13 cellular contexts compared by ENCODE assay signal in genomic region chr1:233721003-233721595, GRCh38.
DNase-seq lines count a peak whose midpoint lies in the region; ATAC-seq, FAIRE-seq and TF ChIP-seq lines count a peak whose summit lies in the region.
"Had no signal": no experiment of that assay in that cellular context is flagged by ENCODE, and none has a peak within 500 bp of the region (broad histone marks: within the 10 kb centered on the region; RNA-seq: fewer than 3 reads in every experiment).

No MANE protein-coding gene starts in this region.

- intact Hi-C loops in activated CD4-positive, alpha-beta T cell treated with anti-CD3 and anti-CD28 coated beads for 36 hours (cut with DNase I, micrococcal nuclease), result no loop called here
- intact Hi-C loops in K562 (cut with micrococcal nuclease) (no loop called here), left colon (cut with DNase I, micrococcal nuclease) (no loop called here)

- H3K27me3 ChIP-seq in HUES6 (ENCODE audit: control insufficient read depth, insufficient read depth, low read length) (no peaks in the 10 kb centered on the region), K562 (ENCODE audit: control insufficient read depth in 2 of 2, insufficient read depth in 2 of 2, low read length in 2 of 2) (no peaks in the 10 kb centered on the region)
- H3K27me3 ChIP-seq: gastroesophageal sphincter, tibial artery had no signal

- H3K36me3 ChIP-seq in HUES6 (ENCODE audit: control insufficient read depth, insufficient read depth, low read length) (no peaks in the 10 kb centered on the region), K562 (ENCODE audit: control insufficient read depth, insufficient read depth, low read length) (no peaks in the 10 kb centered on the region)
- H3K36me3 ChIP-seq: gastroesophageal sphincter, tibial artery had no signal

- H3K4me3 ChIP-seq in HUES6 (ENCODE audit: low read depth, low read length) (no peak overlapping the region), K562 (no peak overlapping the region)
- H3K4me3 ChIP-seq: gastroesophageal sphincter, tibial artery had no signal

- no peaks in the 10 kb centered on the region for H3K79me2 ChIP-seq in K562 (ENCODE audit: control insufficient read depth, insufficient read depth, low read length)

- POLR2A ChIA-PET in activated CD4-positive, alpha-beta T cell treated with anti-CD3 and anti-CD28 coated beads for 36 hours (lab: Charles Lee), result interaction anchor here (0.7 kb wide), 1 partner anchor 24 kb away, joined by 3 read pairs; no protein-coding TSS in a partner anchor
- POLR2A ChIA-PET in K562 (lab: Yijun Ruan, JAX), result interaction anchor here (0.7 to 1.2 kb wide), 3 partner anchors 11 to 29 kb away, joined by 3 to 6 read pairs (median 3); no protein-coding TSS in a partner anchor

- WGBS in K562 (ENCODE audit: insufficient coverage, low coverage, missing lambda C conversion rate), result 27% methylated on average over 4 of the region's 4 CpGs

- ATAC-seq in activated CD4-positive, alpha-beta T cell treated with anti-CD3 and anti-CD28 coated beads for 36 hours, result peak; percentile 68
- peak; percentile 25; the same call in 1 of the 3 replicates for ATAC-seq in K562
- ATAC-seq in HG03135 (IDR thresholded peaks at IDR 0.05; ENCODE audit: unreplicated experiment), result no peak
- no peak for ATAC-seq in GM19452 (IDR thresholded peaks at IDR 0.05; ENCODE audit: unreplicated experiment)
- ATAC-seq in left colon, result no peak
- ATAC-seq: gastroesophageal sphincter, Panc1 had no signal

- BruUV-seq in K562 (replicated peaks; lab: Mats Ljungman, UMichigan), result no TSS peak

- H3K9me3 ChIP-seq in HUES6 (ENCODE audit: control insufficient read depth, insufficient read depth, low read depth, low read length) (peaks cover 14% of the 10 kb centered on the region; the same call in 1 of the 2 replicates), K562 (replicated peaks; ENCODE audit: control insufficient read depth, insufficient read depth, low read depth, low read length) (no peaks in the 10 kb centered on the region; the same call in 1 of the 2 replicates)
- H3K9me3 ChIP-seq: tibial artery had no signal

- H3K9ac ChIP-seq in HUES6 (ENCODE audit: low read length), result no peak overlapping the region
- no peak overlapping the region for H3K9ac ChIP-seq in K562 (ENCODE audit: insufficient read depth in 1 of 2, low read depth in 2 of 2, low read length in 2 of 2)

- H3K9me1 ChIP-seq in K562 (ENCODE audit: control insufficient read depth, insufficient read depth, low read length), result no peaks in the 10 kb centered on the region

- no peaks in the 10 kb centered on the region for H3K36me3 Mint-ChIP-seq in activated CD4-positive, alpha-beta T cell treated with anti-CD3 and anti-CD28 coated beads for 36 hours (ENCODE audit: low read depth)

- no peak for DNase-seq in activated CD4-positive, alpha-beta T cell treated with anti-CD3 and anti-CD28 coated beads for 36 hours
- DNase-seq in activated CD4-positive, alpha-beta T cell treated with anti-CD3 and anti-CD28 coated beads, Interleukin-2, amount 50 U/mL, for 1 hour, result no peak
- DNase-seq in K562 (ENCODE audit: extremely low read depth in 1 of 4, low spot score in 3 of 4), result no peak
- peak; percentile 70 for DNase-seq in renal cortical epithelial cell (ENCODE audit: low read depth)
- DNase-seq in left colon, result no peak
- DNase-seq: tibial artery had no signal

- H3K4me3 Mint-ChIP-seq in activated CD4-positive, alpha-beta T cell treated with anti-CD3 and anti-CD28 coated beads for 36 hours, result no peak overlapping the region
- H3K4me3 Mint-ChIP-seq: central memory CD8-positive, alpha-beta T cell had no signal

- no peaks in the 10 kb centered on the region for H4K20me1 ChIP-seq in K562 (replicated peaks; ENCODE audit: control insufficient read depth, insufficient read depth, low read length)

- TF ChIP-seq EP300 in K562 (IDR thresholded peaks at IDR 0.05; ENCODE audit: low read length), result no peak

- H3K27ac Mint-ChIP-seq in activated CD4-positive, alpha-beta T cell treated with anti-CD3 and anti-CD28 coated beads for 36 hours, result no peak overlapping the region
- H3K27ac Mint-ChIP-seq: activated T-helper 2 cell treated with anti-CD3 and anti-CD28 coated beads, Interferon-gamma antibody, Interleukin-2, Interleukin-4, amounts not matched to agents 10 μg/mL and 5 μg/mL and 100 μg/mL, durations not matched to agents 14 hours and 24 hours and 36 hours had no signal

- FAIRE-seq in K562 (lab: Jason Lieb, UNC), result no peak

- peaks cover 5% of the 10 kb centered on the region for H3K9me3 Mint-ChIP-seq in activated CD4-positive, alpha-beta T cell treated with anti-CD3 and anti-CD28 coated beads for 36 hours (ENCODE audit: low read depth)
- H3K9me3 Mint-ChIP-seq: activated T-helper 2 cell treated with anti-CD3 and anti-CD28 coated beads, Interferon-gamma antibody, Interleukin-2, Interleukin-4, amounts not matched to agents 10 μg/mL and 5 μg/mL and 100 μg/mL, durations not matched to agents 14 hours and 24 hours and 36 hours; central memory CD8-positive, alpha-beta T cell had no signal

- H3K27me3 Mint-ChIP-seq in activated CD4-positive, alpha-beta T cell treated with anti-CD3 and anti-CD28 coated beads for 36 hours, result peaks cover 12% of the 10 kb centered on the region

- H3K27ac ChIP-seq in HUES6 (ENCODE audit: low read depth, low read length) (peak overlapping the region; percentile 13; the same call in 1 of the 2 replicates), K562 (ENCODE audit: extremely low read depth, low read depth, low read length) (no peak overlapping the region)
- H3K27ac ChIP-seq: gastroesophageal sphincter, tibial artery had no signal

- CTCF ChIA-PET in activated CD4-positive, alpha-beta T cell treated with anti-CD3 and anti-CD28 coated beads for 36 hours (lab: Charles Lee), result no interaction called here
- CTCF ChIA-PET in K562 (lab: Yijun Ruan, JAX; ENCODE audit: low intra/inter-chr PET ratio), result no interaction called here

- H3K4me1 ChIP-seq in HUES6 (ENCODE audit: control insufficient read depth, insufficient read depth, low read length) (peaks cover 28% of the 10 kb centered on the region), K562 (replicated peaks in 1 of 2; ENCODE audit: control insufficient read depth in 2 of 2, insufficient read depth in 2 of 2, low read length in 2 of 2) (peaks cover 0 to 8% of the 10 kb centered on the region in 2 experiments; a peak in 2 of 5 replicates)
- H3K4me1 ChIP-seq: gastroesophageal sphincter, tibial artery had no signal

- H3K4me1 Mint-ChIP-seq in activated CD4-positive, alpha-beta T cell treated with anti-CD3 and anti-CD28 coated beads for 36 hours, result no peaks in the 10 kb centered on the region
- H3K4me1 Mint-ChIP-seq: central memory CD8-positive, alpha-beta T cell had no signal

- TF ChIP-seq CTCF in K562 (IDR thresholded peaks at IDR 0.05 in 2 of 3, conservative IDR thresholded peaks at IDR 0.05 in 1 of 3; ENCODE audit: insufficient read depth in 2 of 3, low read depth in 1 of 3, low read length in 3 of 3), result no peak

- TF ChIP-seq POLR2A in K562 (conservative IDR thresholded peaks at IDR 0.05), result no peak

- no peak for TF ChIP-seq RAD21 in K562 (CRISPR knock-in tag; conservative IDR thresholded peaks at IDR 0.05 in 1 of 2, IDR thresholded peaks at IDR 0.05 in 1 of 2)

- in situ Hi-C loops in K562 (cut with MboI), result no loop called here

- no peak overlapping the region for H2AFZ ChIP-seq in K562 (ENCODE audit: low read depth, low read length)

- no peak overlapping the region for H3K4me2 ChIP-seq in K562 (ENCODE audit: insufficient read depth, low read length)

TF ChIP-seq in K562, 482 proteins besides CTCF, POLR2A, EP300 and RAD21 (continues in another document):
- TF ChIP-seq PHB2 (IDR thresholded peaks at IDR 0.05; ENCODE audit: low read depth), result no peak
- no peak for TF ChIP-seq U2AF1 (optimal IDR thresholded peaks at IDR 0.05; ENCODE audit: low read depth, low read length)
- TF ChIP-seq RFX1 (IDR thresholded peaks at IDR 0.05), result peak; percentile 28
- no peak for TF ChIP-seq ZC3H4 (CRISPR knock-in tag; IDR thresholded peaks at IDR 0.05; ENCODE audit: borderline replicate concordance)
- no peak for TF ChIP-seq ZNF639 (CRISPR knock-in tag; conservative IDR thresholded peaks at IDR 0.05 in 1 of 2, IDR thresholded peaks at IDR 0.05 in 1 of 2)
- TF ChIP-seq THAP12 (CRISPR knock-in tag; IDR thresholded peaks at IDR 0.05), result no peak
- peak; percentile 20; the same call in 1 of the 2 replicates for TF ChIP-seq USF2 (CRISPR knock-in tag; IDR thresholded peaks at IDR 0.05)
- no peak for TF ChIP-seq COPS2 (conservative IDR thresholded peaks at IDR 0.05)
- peak; percentile 80 for TF ChIP-seq CEBPB (tag; IDR thresholded peaks at IDR 0.05)

Comparison
In these comparisons a context has a peak if more than half of its experiments do, and no peak if none do; other contexts are left out.
1. ATAC-seq: peak in activated CD4-positive, alpha-beta T cell treated with anti-CD3 and anti-CD28 coated beads for 36 hours (single experiment) and K562 (single experiment); none in HG03135 (single experiment), GM19452 (single experiment) and left colon (single experiment).